In genomic region chr1:23964235-23964668, GRCh38 we compare ENCODE assay signal across 9 cellular contexts. TPM values are rescaled to one million over a fixed set of nuclear protein-coding genes. Genes with fewer than 3 reads are reported as not detected.
DNase-seq lines count a peak whose midpoint lies in the region; ATAC-seq and TF ChIP-seq lines count a peak whose summit lies in the region.
"Had no signal": no experiment of that assay in that cellular context is flagged by ENCODE, and none has a peak within 500 bp of the region (broad histone marks: within the 10 kb centered on the region; RNA-seq: fewer than 3 reads in every experiment).

No MANE protein-coding gene starts in this region.

- H4K20me1 ChIP-seq in BLaER1: peaks cover 85% of the 10 kb centered on the region
- no peaks in the 10 kb centered on the region; the same call in 1 of the 2 replicates for H4K20me1 ChIP-seq in HCT116 (ENCODE audit: insufficient read depth)

- no peaks in the 10 kb centered on the region for H3K9me3 Mint-ChIP-seq in activated naive CD8-positive, alpha-beta T cell treated with anti-CD3 and anti-CD28 coated beads for 36 hours
- H3K9me3 Mint-ChIP-seq in naive B cell: no peaks in the 10 kb centered on the region
- H3K9me3 Mint-ChIP-seq in CD8-positive, alpha-beta T cell: no peaks in the 10 kb centered on the region

- CTCF ChIA-PET in HCT116 (lab: Charles Lee): interaction anchor here (1.0 kb wide), 1 partner anchor 17 kb away, joined by 3 read pairs; no protein-coding TSS in a partner anchor
- CTCF ChIA-PET in CD8-positive, alpha-beta T cell (lab: Charles Lee): interaction anchor here (1.1 to 1.2 kb wide), 2 partner anchors 12 to 56 kb away, joined by 3 to 4 read pairs; no protein-coding TSS in a partner anchor

- H3K27me3 Mint-ChIP-seq in activated naive CD8-positive, alpha-beta T cell treated with anti-CD3 and anti-CD28 coated beads for 36 hours: no peaks in the 10 kb centered on the region
- H3K27me3 Mint-ChIP-seq in naive B cell: no peaks in the 10 kb centered on the region
- no peaks in the 10 kb centered on the region for H3K27me3 Mint-ChIP-seq in CD8-positive, alpha-beta T cell (ENCODE audit: low read depth)

- peaks cover 71% of the 10 kb centered on the region for H3K36me3 ChIP-seq in BLaER1
- peaks cover 28 to 38% of the 10 kb centered on the region in 2 experiments for H3K36me3 ChIP-seq in HCT116 (ENCODE audit: control insufficient read depth in 1 of 2, insufficient read depth in 2 of 2, low read length in 2 of 2)
- peaks cover 26% of the 10 kb centered on the region for H3K36me3 ChIP-seq in CD8-positive, alpha-beta T cell (ENCODE audit: insufficient read depth, low read length)

- DNase-seq in HCT116 (ENCODE audit: low read depth, low spot score): no peak
- no peak for DNase-seq in activated naive CD8-positive, alpha-beta T cell treated with anti-CD3 and anti-CD28 coated beads for 36 hours
- DNase-seq in naive B cell: no peak
- DNase-seq in CD8-positive, alpha-beta T cell: no peak
- DNase-seq in RPMI8226: no peak
- DNase-seq in dermis blood vessel endothelial cell: no peak
- DNase-seq: NCI-H2081 had no signal

- H3K9ac ChIP-seq in BLaER1 (no peak overlapping the region), HCT116 (ENCODE audit: low read length) (no peak overlapping the region)

- H3K9me3 ChIP-seq in BLaER1 (no peaks in the 10 kb centered on the region), HCT116 (ENCODE audit: control insufficient read depth in 1 of 2, insufficient read depth in 1 of 2, low read depth in 1 of 2, low read length in 2 of 2) (no peaks in the 10 kb centered on the region)
- H3K9me3 ChIP-seq in CD8-positive, alpha-beta T cell (ENCODE audit: low read length): no peaks in the 10 kb centered on the region

- peak overlapping the region; percentile 2 for H3K27ac ChIP-seq in BLaER1
- H3K27ac ChIP-seq in HCT116 (ENCODE audit: low read depth, low read length): peak overlapping the region; percentile 16; the same call in 1 of the 2 replicates
- H3K27ac ChIP-seq in CD8-positive, alpha-beta T cell (ENCODE audit: low read depth, low read length): no peak overlapping the region

- peaks cover 41% of the 10 kb centered on the region for H3K4me1 ChIP-seq in BLaER1
- peaks cover 3 to 6% of the 10 kb centered on the region in 2 experiments; a peak in 3 of 4 replicates for H3K4me1 ChIP-seq in HCT116 (ENCODE audit: control insufficient read depth in 1 of 2, insufficient read depth in 2 of 2, low read length in 2 of 2)
- H3K4me1 ChIP-seq in CD8-positive, alpha-beta T cell (ENCODE audit: insufficient read depth, low read length): peaks cover 12% of the 10 kb centered on the region

- H3K4me3 Mint-ChIP-seq in activated naive CD8-positive, alpha-beta T cell treated with anti-CD3 and anti-CD28 coated beads for 36 hours: no peak overlapping the region
- peak overlapping the region in 1 of 8 donors; percentile 42 for H3K4me3 Mint-ChIP-seq in naive B cell
- no peak overlapping the region for H3K4me3 Mint-ChIP-seq in CD8-positive, alpha-beta T cell

- peaks cover 66% of the 10 kb centered on the region for H3K4me1 Mint-ChIP-seq in activated naive CD8-positive, alpha-beta T cell treated with anti-CD3 and anti-CD28 coated beads for 36 hours
- H3K4me1 Mint-ChIP-seq in naive B cell: peaks cover 13 to 44% (median 28%) of the 10 kb centered on the region in 3 donors
- peaks cover 66% of the 10 kb centered on the region for H3K4me1 Mint-ChIP-seq in CD8-positive, alpha-beta T cell (ENCODE audit: low read depth)

- peaks cover 55% of the 10 kb centered on the region for H3K36me3 Mint-ChIP-seq in activated naive CD8-positive, alpha-beta T cell treated with anti-CD3 and anti-CD28 coated beads for 36 hours
- peaks cover 10 to 19% of the 10 kb centered on the region in 2 donors for H3K36me3 Mint-ChIP-seq in naive B cell
- H3K36me3 Mint-ChIP-seq in CD8-positive, alpha-beta T cell: peaks cover 72% of the 10 kb centered on the region

- H3K27ac Mint-ChIP-seq in activated naive CD8-positive, alpha-beta T cell treated with anti-CD3 and anti-CD28 coated beads for 36 hours: peak overlapping the region; percentile 76
- peak overlapping the region in 4 of 6 donors; percentile 75 to 81 (median 76) for H3K27ac Mint-ChIP-seq in naive B cell
- H3K27ac Mint-ChIP-seq in CD8-positive, alpha-beta T cell: no peak overlapping the region

- peaks cover 74% of the 10 kb centered on the region for H3K79me2 ChIP-seq in HCT116 (ENCODE audit: insufficient read depth, low read length)

- H3K9me2 ChIP-seq in HCT116 (ENCODE audit: insufficient read depth): no peaks in the 10 kb centered on the region

- H3K4me2 ChIP-seq in BLaER1: peak overlapping the region; percentile 2; the same call in 1 of the 2 replicates
- H3K4me2 ChIP-seq in HCT116 (ENCODE audit: low read length): no peak overlapping the region

- H2AFZ ChIP-seq in HCT116 (ENCODE audit: low read depth, low read length, poor library complexity, severe bottlenecking): no peak overlapping the region

- intact Hi-C loops in HCT116 (cut with micrococcal nuclease): no loop called here
- intact Hi-C loops in CD8-positive, alpha-beta T cell (cut with DNase I, micrococcal nuclease): no loop called here

- RAD21 ChIA-PET in HCT116 (lab: Charles Lee; ENCODE audit: low non-redundant PET in 1 of 2, low total read pairs in 2 of 2, uncharacterized antibody in 2 of 2, unreplicated experiment in 2 of 2): no interaction called here

- ATAC-seq in HCT116 (no peak), naive B cell (ENCODE audit: low read depth in 2 of 2) (no peak), HG02763 (IDR thresholded peaks at IDR 0.05; ENCODE audit: unreplicated experiment) (no peak)
- ATAC-seq in CD8-positive, alpha-beta T cell: no peak

- TF ChIP-seq CTCF in HCT116 (IDR thresholded peaks at IDR 0.05 in 2 of 3, conservative IDR thresholded peaks at IDR 0.05 in 1 of 3; ENCODE audit: borderline replicate concordance in 1 of 3, insufficient read depth in 1 of 3, low read depth in 2 of 3, low read length in 2 of 3): no peak
- TF ChIP-seq CTCF in CD8-positive, alpha-beta T cell (IDR thresholded peaks at IDR 0.05): no peak

- POLR2A ChIA-PET in HCT116 (lab: Charles Lee): interaction anchor here (0.6 to 1.4 kb wide), 3 partner anchors 12 to 175 kb away, joined by 3 to 6 read pairs (median 5); partner anchors contain the start of gene SRSF10
- POLR2A ChIA-PET in CD8-positive, alpha-beta T cell (lab: Charles Lee): no interaction called here

- no peaks in the 10 kb centered on the region for H3K27me3 ChIP-seq in BLaER1
- H3K27me3 ChIP-seq in HCT116 (ENCODE audit: insufficient read depth, low read length): no peaks in the 10 kb centered on the region
- H3K27me3 ChIP-seq in CD8-positive, alpha-beta T cell (ENCODE audit: insufficient read depth, low read length): no peaks in the 10 kb centered on the region

- H3K4me3 ChIP-seq in BLaER1 (no peak overlapping the region), HCT116 (replicated peaks in 1 of 2; ENCODE audit: low read depth in 1 of 2, low read length in 2 of 2) (no peak overlapping the region)
- no peak overlapping the region for H3K4me3 ChIP-seq in CD8-positive, alpha-beta T cell (ENCODE audit: low read depth, low read length)

- no TSS peak for BruUV-seq in HCT116 (replicated peaks; lab: Mats Ljungman, UMichigan)

- TF ChIP-seq RAD21 in HCT116 (IDR thresholded peaks at IDR 0.05; ENCODE audit: low read depth): no peak

- no peak for TF ChIP-seq POLR2A in HCT116 (IDR thresholded peaks at IDR 0.05; ENCODE audit: borderline replicate concordance, extremely low read depth, insufficient read depth, insufficient read length)

TF ChIP-seq in HCT116, 20 proteins besides CTCF, POLR2A, EP300 and RAD21:
- TF ChIP-seq CBX3 (IDR thresholded peaks at IDR 0.05; ENCODE audit: low read depth) (no peak), FOSL1 (IDR thresholded peaks at IDR 0.05; ENCODE audit: low read depth) (no peak), SP1 (IDR thresholded peaks at IDR 0.05; ENCODE audit: low read depth) (0 out of 2 replicates have a peak, but pooled peaks have one; percentile 3)
TF ChIP-seq in HCT116: peak in this region for 1.

RNA-seq across cellular contexts. Expression of gene PNRC2, which starts 4.6 kb away (rescaled TPM):
- total RNA-seq in HCT116 (2021; ENCODE audit: unreplicated experiment): 92.1 TPM
- polyA plus RNA-seq in HCT116 (2012): 51.1 and 55.0 TPM in 2 replicates
- total RNA-seq in activated naive CD8-positive, alpha-beta T cell treated with anti-CD3 and anti-CD28 coated beads for 36 hours: 100 to 1,000 TPM; 162 to 165 TPM
- 100 to 1,000 TPM; 152 to 189 (median 174) TPM for polyA plus RNA-seq in naive B cell (ENCODE audit: low read depth in 6 of 6)
- 100 to 1,000 TPM; 187 to 203 TPM for total RNA-seq in CD8-positive, alpha-beta T cell
- 157 and 190 TPM in 2 replicates for total RNA-seq in dermis blood vessel endothelial cell

RNA-seq across cellular contexts. Expression of gene SRSF10, which starts 15.9 kb away (rescaled TPM):
- total RNA-seq in HCT116 (2021; ENCODE audit: unreplicated experiment): 142 TPM
- polyA plus RNA-seq in HCT116 (2012): 54.2 and 64.8 TPM in 2 replicates
- 100 to 1,000 TPM; 229 to 234 TPM for total RNA-seq in activated naive CD8-positive, alpha-beta T cell treated with anti-CD3 and anti-CD28 coated beads for 36 hours
- 100 to 1,000 TPM; 105 to 167 (median 146) TPM for polyA plus RNA-seq in naive B cell (ENCODE audit: low read depth in 6 of 6)
- 100 to 1,000 TPM; 321 to 335 TPM for total RNA-seq in CD8-positive, alpha-beta T cell
- total RNA-seq in dermis blood vessel endothelial cell: 108 and 109 TPM in 2 replicates

RNA-seq across cellular contexts. Expression of gene CNR2, which starts 51.1 kb away (rescaled TPM):
- total RNA-seq in HCT116 (2021; ENCODE audit: unreplicated experiment) (0.05 TPM), dermis blood vessel endothelial cell (not detected in 2 replicates)
- polyA plus RNA-seq in HCT116 (2012): 0.03 TPM in 1 of 2 replicates, not detected in the other
- total RNA-seq in activated naive CD8-positive, alpha-beta T cell treated with anti-CD3 and anti-CD28 coated beads for 36 hours: under 1 TPM; 0.16 to 0.28 TPM
- polyA plus RNA-seq in naive B cell (ENCODE audit: low read depth in 6 of 6): 10 to 100 TPM; 28.7 to 66.0 (median 47.1) TPM
- under 1 TPM; 0.92 to 0.98 TPM for total RNA-seq in CD8-positive, alpha-beta T cell
